ENCODE assay signal across 9 cellular contexts in the genomic region with DNA sequence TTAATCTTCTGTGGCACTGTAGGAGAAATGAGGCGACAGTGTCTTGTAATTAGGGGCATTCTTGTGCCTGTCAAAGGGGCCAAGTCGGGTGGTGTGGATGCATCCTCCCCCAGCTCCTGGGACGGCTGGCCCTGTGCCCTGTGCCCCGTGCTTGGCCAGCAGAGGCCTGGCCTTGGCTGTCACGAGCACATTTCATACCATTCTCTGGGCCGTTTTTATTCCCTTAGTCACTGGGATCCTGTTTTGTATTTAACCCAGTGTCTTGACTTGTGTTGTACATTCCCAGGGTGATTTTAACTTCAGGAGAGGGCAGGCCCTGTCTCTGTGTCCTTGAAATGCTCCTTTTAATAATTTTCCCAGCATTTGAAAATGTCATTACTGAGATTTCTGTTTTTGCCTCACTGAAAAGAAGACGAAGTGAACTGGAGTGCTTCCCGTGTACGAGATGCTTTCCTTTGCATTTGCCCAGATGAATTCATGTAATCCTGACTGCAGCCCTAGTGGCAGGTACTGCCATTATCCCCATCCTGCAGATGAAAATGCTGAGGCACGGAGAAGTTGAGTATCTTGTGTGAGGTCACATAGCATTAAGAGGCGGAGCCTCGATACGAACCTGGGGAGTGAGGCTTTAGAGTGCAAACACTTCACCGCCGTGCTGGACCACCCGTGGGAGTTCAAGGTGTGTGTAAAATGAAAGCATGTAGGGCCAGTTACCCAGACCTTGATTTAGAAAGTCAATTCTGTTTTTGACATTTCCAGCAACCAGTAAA. TPM values are rescaled to one million over a fixed set of nuclear protein-coding genes. Genes with fewer than 3 reads are reported as not detected.
A peak's percentile ranks its signal among the peaks of the same experiment; 100 is the strongest.
DNase-seq lines count a peak whose midpoint lies in the region; ATAC-seq, FAIRE-seq and TF ChIP-seq lines count a peak whose summit lies in the region.
"Had no signal": no experiment of that assay in that cellular context is flagged by ENCODE, and none has a peak within 500 bp of the region (broad histone marks: within the 10 kb centered on the region; RNA-seq: fewer than 3 reads in every experiment).

No MANE protein-coding gene starts in this region.

- H3K9me3 ChIP-seq in pancreas = no peaks in the 10 kb centered on the region

- no peaks in the 10 kb centered on the region for H3K36me3 ChIP-seq in pancreas

- H3K27ac ChIP-seq in angular gyrus (ENCODE audit: low read depth, low read length) (peak overlapping the region; percentile 34), pancreas (peak overlapping the region in 2 of 4 donors; percentile 51 to 57), foreskin keratinocyte (no peak overlapping the region)
- H3K27ac ChIP-seq: BLaER1 treated with 17β-estradiol and CSF1 and Interleukin-3, amounts not matched to agents 10 nM and 100 nM had no signal

- FAIRE-seq in pancreas (lab: Jason Lieb, UNC) = no peak

- intact Hi-C loops in left cardiac atrium (cut with DNase I) (no loop called here), pancreas (cut with DNase I) (no loop called here)

- ATAC-seq in left cardiac atrium (peak; percentile 88 to 89), pancreas (peak; percentile 58 to 86 (median 73)), foreskin keratinocyte (no peak)

- no peak overlapping the region for H3K4me3 ChIP-seq in pancreas
- H3K4me3 ChIP-seq: BLaER1 treated with 17β-estradiol and CSF1 and Interleukin-3, amounts not matched to agents 10 nM and 100 nM had no signal

- H3K4me1 ChIP-seq in pancreas (peaks cover 0 to 6% (median 0%) of the 10 kb centered on the region in 3 donors), foreskin keratinocyte (no peaks in the 10 kb centered on the region)

- TF ChIP-seq CTCF in pancreas (IDR thresholded peaks at IDR 0.05) (no peak), foreskin keratinocyte (conservative IDR thresholded peaks at IDR 0.05) (no peak)

- 47 to 48% methylated on average over 16 of the region's 16 CpGs for WGBS in pancreas, 2 donors

- H3K27me3 ChIP-seq in pancreas (no peaks in the 10 kb centered on the region), foreskin keratinocyte (peaks cover 43% of the 10 kb centered on the region)
- H3K27me3 ChIP-seq: BLaER1 treated with 17β-estradiol and CSF1 and Interleukin-3, amounts not matched to agents 10 nM and 100 nM had no signal

- peak; percentile 79 for DNase-seq in AG08396 (ENCODE audit: low spot score)
- peak; percentile 60 for DNase-seq in left cardiac atrium
- peak in 2 of 6 donors; percentile 33 to 52 for DNase-seq in pancreas
- no peak for DNase-seq in HT-29 (ENCODE audit: low spot score)
- DNase-seq in foreskin keratinocyte = no peak
- DNase-seq in stimulated activated CD4-positive, alpha-beta T cell treated with anti-CD3 and anti-CD28 coated beads, Interleukin-4, amount 100 ng/mL, for 24 hours = no peak
- DNase-seq in SIG-M5 treated with dmso at 0.1 percent for 504 hours (lab: John Stamatoyannopoulos, UW; ENCODE audit: unreplicated experiment) = no peak

RNA-seq across cellular contexts. Expression of gene SH3RF3, which starts 57.0 kb away (rescaled TPM):
- total RNA-seq in left cardiac atrium (1 to 10 TPM; 8.8 to 9.4 TPM), pancreas (1 to 10 TPM; 1.1 to 2.9 (median 1.6) TPM), foreskin keratinocyte (0.07 and 0.14 TPM in 2 replicates)
- polyA plus RNA-seq in pancreas (1 to 10 TPM; 2.5 to 3.5 TPM), foreskin keratinocyte (0.01 and 0.07 TPM in 2 replicates)
- 0.05 and 0.16 TPM in 2 replicates for total RNA-seq in HT-29 (2014; rRNA removed; shearing (Covaris generic))

Comparison
In these comparisons a context has a peak if more than half of its experiments do, and no peak if none do; other contexts are left out.
1. DNase-seq: peak in AG08396 (single experiment) and left cardiac atrium (single experiment); none in HT-29 (single experiment), foreskin keratinocyte (0 of 2), stimulated activated CD4-positive, alpha-beta T cell treated with anti-CD3 and anti-CD28 coated beads, Interleukin-4, amount 100 ng/mL, for 24 hours (single experiment) and SIG-M5 treated with dmso at 0.1 percent for 504 hours (single experiment).